ENCODE assay signal across 9 cellular contexts in genomic region chr11:64745219-64745522, GRCh38. TPM values are rescaled to one million over a fixed set of nuclear protein-coding genes. Genes with fewer than 3 reads are reported as not detected.
A peak's percentile ranks its signal among the peaks of the same experiment; 100 is the strongest.
DNase-seq lines count a peak whose midpoint lies in the region; ATAC-seq, FAIRE-seq and TF ChIP-seq lines count a peak whose summit lies in the region.
"Had no signal": no experiment of that assay in that cellular context is flagged by ENCODE, and none has a peak within 500 bp of the region (broad histone marks: within the 10 kb centered on the region; RNA-seq: fewer than 3 reads in every experiment).

No MANE protein-coding gene starts in this region.

- peak overlapping the region; percentile 85 for H3K4me3 Mint-ChIP-seq in activated naive CD4-positive, alpha-beta T cell treated with anti-CD3 and anti-CD28 coated beads, Interleukin-2, amount 50 U/mL, for 24 hours

- H3K27ac ChIP-seq in Peyer's patch (peak overlapping the region; percentile 83 to 98 (median 88)), iPS DF 6.9 (ENCODE audit: low read length) (no peak overlapping the region)

- peaks cover 2% of the 10 kb centered on the region for H3K36me3 Mint-ChIP-seq in activated naive CD4-positive, alpha-beta T cell treated with anti-CD3 and anti-CD28 coated beads, Interleukin-2, amount 50 U/mL, for 24 hours

- no peaks in the 10 kb centered on the region for H3K9me3 ChIP-seq in Peyer's patch
- H3K9me3 ChIP-seq in iPS DF 6.9 (ENCODE audit: control insufficient read depth, insufficient read depth, low read length), result no peaks in the 10 kb centered on the region
- H3K9me3 ChIP-seq in MG63, result no peaks in the 10 kb centered on the region

- WGBS in iPS DF 6.9 (ENCODE audit: insufficient coverage, insufficient read length), result no CpG with 5 or more reads among the region's 17 CpGs

- peak overlapping the region; percentile 62 for H3K27ac Mint-ChIP-seq in activated naive CD4-positive, alpha-beta T cell treated with anti-CD3 and anti-CD28 coated beads, Interleukin-2, amount 50 U/mL, for 24 hours

- TF ChIP-seq POLR2A in GM12892 (IDR thresholded peaks at IDR 0.05; ENCODE audit: low read depth, low read length), result no peak
- TF ChIP-seq POLR2A in Peyer's patch (IDR thresholded peaks at IDR 0.05), result no peak

- H3K27me3 Mint-ChIP-seq in activated naive CD4-positive, alpha-beta T cell treated with anti-CD3 and anti-CD28 coated beads, Interleukin-2, amount 50 U/mL, for 24 hours, result no peaks in the 10 kb centered on the region

- H3K27me3 ChIP-seq in Peyer's patch, result peaks cover 0 to 4% of the 10 kb centered on the region in 2 donors
- no peaks in the 10 kb centered on the region; the same call in 1 of the 2 replicates for H3K27me3 ChIP-seq in iPS DF 6.9 (ENCODE audit: control insufficient read depth, insufficient read depth, low read length)
- peaks cover 19% of the 10 kb centered on the region for H3K27me3 ChIP-seq in MG63

- H3K4me1 Mint-ChIP-seq in activated naive CD4-positive, alpha-beta T cell treated with anti-CD3 and anti-CD28 coated beads, Interleukin-2, amount 50 U/mL, for 24 hours, result peaks cover 36% of the 10 kb centered on the region

- FAIRE-seq in GM12892 (lab: Jason Lieb, UNC), result peak; percentile 14

- H3K4me1 ChIP-seq in Peyer's patch, result peaks cover 0 to 44% (median 5%) of the 10 kb centered on the region in 4 donors
- peaks cover 6% of the 10 kb centered on the region; the same call in 1 of the 2 replicates for H3K4me1 ChIP-seq in iPS DF 6.9 (ENCODE audit: control insufficient read depth, insufficient read depth, low read length)

- H3K36me3 ChIP-seq in Peyer's patch (no peaks in the 10 kb centered on the region), iPS DF 6.9 (ENCODE audit: control insufficient read depth, insufficient read depth, low read length) (no peaks in the 10 kb centered on the region), MG63 (no peaks in the 10 kb centered on the region)

- H3K4me3 ChIP-seq in Peyer's patch (peak overlapping the region; percentile 59 to 78 (median 62)), iPS DF 6.9 (ENCODE audit: low read length) (peak overlapping the region; percentile 36; the same call in 1 of the 2 replicates), MG63 (no peak overlapping the region)

- ATAC-seq in GM19035 (IDR thresholded peaks at IDR 0.05; ENCODE audit: unreplicated experiment), result no peak

- TF ChIP-seq CTCF in Peyer's patch (IDR thresholded peaks at IDR 0.05), result no peak

- no peaks in the 10 kb centered on the region for H3K9me3 Mint-ChIP-seq in activated naive CD4-positive, alpha-beta T cell treated with anti-CD3 and anti-CD28 coated beads, Interleukin-2, amount 50 U/mL, for 24 hours

- DNase-seq in GM12892 (ENCODE audit: insufficient read length) (peak; percentile 61), Peyer's patch (peak; percentile 74 to 97 (median 96)), iPS DF 6.9 (ENCODE audit: low read depth, low spot score) (no peak), dermis blood vessel endothelial cell (no peak), MG63 (no peak)
- DNase-seq in stimulated activated CD4-positive, alpha-beta T cell treated with anti-CD3 and anti-CD28 coated beads, Interleukin-1b, Interleukin-23, amount 100 ng/mL, for 48 hours, result peak; percentile 39

RNA-seq across cellular contexts. Expression of gene RASGRP2, which starts 1.2 kb away (rescaled TPM):
- 2.4 TPM for polyA plus RNA-seq in GM12892 (2012; ENCODE audit: missing spikeins)
- total RNA-seq in Peyer's patch (100 to 1,000 TPM in 1 of 4 donors, 10 to 100 TPM in 3; 11.5 to 210 (median 16.0) TPM), dermis blood vessel endothelial cell (2.0 and 2.9 TPM in 2 replicates)
- total RNA-seq in MG63 (2014; rRNA removed; shearing (Covaris generic); ENCODE audit: low replicate concordance), result not detected in 2 replicates

RNA-seq across cellular contexts. Expression of gene PYGM, which starts 14.6 kb away (rescaled TPM):
- polyA plus RNA-seq in GM12892 (2012; ENCODE audit: missing spikeins), result 0.70 TPM
- total RNA-seq in Peyer's patch (1 to 10 TPM in 3 of 4 donors, not detected in 1; 2.4 to 5.0 (median 2.5) TPM), dermis blood vessel endothelial cell (0.23 and 0.34 TPM in 2 replicates)
- total RNA-seq in MG63 (2014; rRNA removed; shearing (Covaris generic); ENCODE audit: low replicate concordance), result not detected in 2 replicates
- total RNA-seq: LHCN-M2 had no signal

RNA-seq across cellular contexts. Expression of gene NRXN2, which starts 22.2 kb away (rescaled TPM):
- 0.36 TPM for polyA plus RNA-seq in GM12892 (2012; ENCODE audit: missing spikeins)
- total RNA-seq in Peyer's patch, result 1 to 10 TPM; 1.6 to 4.2 (median 3.0) TPM
- not detected in 2 replicates for total RNA-seq in dermis blood vessel endothelial cell
- 4.2 and 12.7 TPM in 2 replicates for total RNA-seq in MG63 (2014; rRNA removed; shearing (Covaris generic); ENCODE audit: low replicate concordance)

RNA-seq across cellular contexts. Expression of gene SF1, which starts 33.2 kb away (rescaled TPM):
- 146 TPM for polyA plus RNA-seq in GM12892 (2012; ENCODE audit: missing spikeins)
- total RNA-seq in Peyer's patch (100 to 1,000 TPM; 247 to 621 (median 392) TPM), dermis blood vessel endothelial cell (104 and 116 TPM in 2 replicates)
- total RNA-seq in MG63 (2014; rRNA removed; shearing (Covaris generic); ENCODE audit: low replicate concordance), result 70.1 and 72.2 TPM in 2 replicates

RNA-seq across cellular contexts. Expression of gene MAP4K2, which starts 57.8 kb away (rescaled TPM):
- 27.8 TPM for polyA plus RNA-seq in GM12892 (2012; ENCODE audit: missing spikeins)
- total RNA-seq in Peyer's patch (10 to 100 TPM in 3 of 4 donors, 1 to 10 TPM in 1; 3.3 to 34.7 (median 20.3) TPM), dermis blood vessel endothelial cell (46.1 and 93.6 TPM in 2 replicates)
- total RNA-seq in MG63 (2014; rRNA removed; shearing (Covaris generic); ENCODE audit: low replicate concordance), result 6.2 and 14.8 TPM in 2 replicates

Comparison
In these comparisons a context has a peak if more than half of its experiments do, and no peak if none do; other contexts are left out.
1. DNase-seq: peak in GM12892 (single experiment), Peyer's patch (3 of 3) and stimulated activated CD4-positive, alpha-beta T cell treated with anti-CD3 and anti-CD28 coated beads, Interleukin-1b, Interleukin-23, amount 100 ng/mL, for 48 hours (single experiment); none in iPS DF 6.9 (single experiment), dermis blood vessel endothelial cell (single experiment) and MG63 (single experiment).